ENCODE assay signal across 1 cellular context in the genomic region with DNA sequence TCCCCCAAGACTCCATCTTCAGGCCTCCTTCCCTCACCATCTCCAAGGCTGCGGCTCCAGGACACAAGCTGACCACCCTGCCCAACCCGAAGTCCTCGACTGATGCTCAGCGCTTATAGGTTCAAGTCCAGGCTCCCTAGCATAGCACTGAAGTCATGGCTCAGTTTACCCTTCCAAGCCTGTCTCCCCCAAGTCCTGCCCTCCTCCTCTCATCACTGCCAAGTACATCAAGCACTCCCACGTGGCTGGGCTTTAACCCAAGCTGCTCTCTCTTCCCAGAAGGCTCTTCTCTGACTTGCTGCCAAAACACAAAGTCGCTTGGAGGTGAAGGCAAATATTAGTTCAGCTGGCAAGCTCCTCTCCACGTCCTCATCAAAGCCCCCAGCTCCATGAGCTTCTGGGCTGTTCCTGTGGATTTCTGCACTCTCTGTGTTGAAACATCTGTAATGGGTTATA.
TF ChIP-seq lines count a peak whose summit lies in the region.

No MANE protein-coding gene starts in this region.

TF ChIP-seq in HepG2, 621 proteins besides CTCF, POLR2A, EP300 and RAD21 (continued from another document and continues in another):
- TF ChIP-seq ARNT2 (CRISPR knock-in tag; IDR thresholded peaks at IDR 0.05; ENCODE audit: low read depth): no peak
- TF ChIP-seq ARNTL (CRISPR knock-in tag; IDR thresholded peaks at IDR 0.05): 0 out of 2 replicates have a peak, but pooled peaks have one; percentile 39
- TF ChIP-seq MAF1 (CRISPR knock-in tag; IDR thresholded peaks at IDR 0.05; ENCODE audit: borderline replicate concordance): no peak
- TF ChIP-seq, protein P1, sequence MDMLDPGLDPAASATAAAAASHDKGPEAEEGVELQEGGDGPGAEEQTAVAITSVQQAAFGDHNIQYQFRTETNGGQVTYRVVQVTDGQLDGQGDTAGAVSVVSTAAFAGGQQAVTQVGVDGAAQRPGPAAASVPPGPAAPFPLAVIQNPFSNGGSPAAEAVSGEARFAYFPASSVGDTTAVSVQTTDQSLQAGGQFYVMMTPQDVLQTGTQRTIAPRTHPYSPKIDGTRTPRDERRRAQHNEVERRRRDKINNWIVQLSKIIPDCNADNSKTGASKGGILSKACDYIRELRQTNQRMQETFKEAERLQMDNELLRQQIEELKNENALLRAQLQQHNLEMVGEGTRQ (IDR thresholded peaks at IDR 0.05; ENCODE audit: low read depth, low read length): no peak
- TF ChIP-seq, protein P1 (CRISPR knock-in tag; IDR thresholded peaks at IDR 0.05; ENCODE audit: borderline replicate concordance): peak; percentile 49; the same call in 1 of the 2 replicates
- TF ChIP-seq, protein P2, sequence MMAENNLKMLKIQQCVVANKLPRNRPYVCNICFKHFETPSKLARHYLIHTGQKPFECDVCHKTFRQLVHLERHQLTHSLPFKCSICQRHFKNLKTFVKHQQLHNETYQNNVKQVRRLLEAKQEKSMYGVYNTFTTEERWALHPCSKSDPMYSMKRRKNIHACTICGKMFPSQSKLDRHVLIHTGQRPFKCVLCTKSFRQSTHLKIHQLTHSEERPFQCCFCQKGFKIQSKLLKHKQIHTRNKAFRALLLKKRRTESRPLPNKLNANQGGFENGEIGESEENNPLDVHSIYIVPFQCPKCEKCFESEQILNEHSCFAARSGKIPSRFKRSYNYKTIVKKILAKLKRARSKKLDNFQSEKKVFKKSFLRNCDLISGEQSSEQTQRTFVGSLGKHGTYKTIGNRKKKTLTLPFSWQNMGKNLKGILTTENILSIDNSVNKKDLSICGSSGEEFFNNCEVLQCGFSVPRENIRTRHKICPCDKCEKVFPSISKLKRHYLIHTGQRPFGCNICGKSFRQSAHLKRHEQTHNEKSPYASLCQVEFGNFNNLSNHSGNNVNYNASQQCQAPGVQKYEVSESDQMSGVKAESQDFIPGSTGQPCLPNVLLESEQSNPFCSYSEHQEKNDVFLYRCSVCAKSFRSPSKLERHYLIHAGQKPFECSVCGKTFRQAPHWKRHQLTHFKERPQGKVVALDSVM (CRISPR knock-in tag; IDR thresholded peaks at IDR 0.05): no peak
- TF ChIP-seq, protein P3, sequence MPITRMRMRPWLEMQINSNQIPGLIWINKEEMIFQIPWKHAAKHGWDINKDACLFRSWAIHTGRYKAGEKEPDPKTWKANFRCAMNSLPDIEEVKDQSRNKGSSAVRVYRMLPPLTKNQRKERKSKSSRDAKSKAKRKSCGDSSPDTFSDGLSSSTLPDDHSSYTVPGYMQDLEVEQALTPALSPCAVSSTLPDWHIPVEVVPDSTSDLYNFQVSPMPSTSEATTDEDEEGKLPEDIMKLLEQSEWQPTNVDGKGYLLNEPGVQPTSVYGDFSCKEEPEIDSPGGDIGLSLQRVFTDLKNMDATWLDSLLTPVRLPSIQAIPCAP (CRISPR knock-in tag; IDR thresholded peaks at IDR 0.05; ENCODE audit: low read depth): no peak
- TF ChIP-seq HNF4G (IDR thresholded peaks at IDR 0.05; ENCODE audit: borderline replicate concordance, low read depth, low read length): no peak
- no peak for TF ChIP-seq HNF4G (CRISPR knock-in tag; IDR thresholded peaks at IDR 0.05; ENCODE audit: borderline replicate concordance, low read depth)
- no peak for TF ChIP-seq STAT5B (CRISPR knock-in tag; IDR thresholded peaks at IDR 0.05)
- TF ChIP-seq MED1 (CRISPR knock-in tag; IDR thresholded peaks at IDR 0.05): peak; percentile 55
- TF ChIP-seq ELF1 (CRISPR knock-in tag; IDR thresholded peaks at IDR 0.05): no peak
- TF ChIP-seq, protein P4, sequence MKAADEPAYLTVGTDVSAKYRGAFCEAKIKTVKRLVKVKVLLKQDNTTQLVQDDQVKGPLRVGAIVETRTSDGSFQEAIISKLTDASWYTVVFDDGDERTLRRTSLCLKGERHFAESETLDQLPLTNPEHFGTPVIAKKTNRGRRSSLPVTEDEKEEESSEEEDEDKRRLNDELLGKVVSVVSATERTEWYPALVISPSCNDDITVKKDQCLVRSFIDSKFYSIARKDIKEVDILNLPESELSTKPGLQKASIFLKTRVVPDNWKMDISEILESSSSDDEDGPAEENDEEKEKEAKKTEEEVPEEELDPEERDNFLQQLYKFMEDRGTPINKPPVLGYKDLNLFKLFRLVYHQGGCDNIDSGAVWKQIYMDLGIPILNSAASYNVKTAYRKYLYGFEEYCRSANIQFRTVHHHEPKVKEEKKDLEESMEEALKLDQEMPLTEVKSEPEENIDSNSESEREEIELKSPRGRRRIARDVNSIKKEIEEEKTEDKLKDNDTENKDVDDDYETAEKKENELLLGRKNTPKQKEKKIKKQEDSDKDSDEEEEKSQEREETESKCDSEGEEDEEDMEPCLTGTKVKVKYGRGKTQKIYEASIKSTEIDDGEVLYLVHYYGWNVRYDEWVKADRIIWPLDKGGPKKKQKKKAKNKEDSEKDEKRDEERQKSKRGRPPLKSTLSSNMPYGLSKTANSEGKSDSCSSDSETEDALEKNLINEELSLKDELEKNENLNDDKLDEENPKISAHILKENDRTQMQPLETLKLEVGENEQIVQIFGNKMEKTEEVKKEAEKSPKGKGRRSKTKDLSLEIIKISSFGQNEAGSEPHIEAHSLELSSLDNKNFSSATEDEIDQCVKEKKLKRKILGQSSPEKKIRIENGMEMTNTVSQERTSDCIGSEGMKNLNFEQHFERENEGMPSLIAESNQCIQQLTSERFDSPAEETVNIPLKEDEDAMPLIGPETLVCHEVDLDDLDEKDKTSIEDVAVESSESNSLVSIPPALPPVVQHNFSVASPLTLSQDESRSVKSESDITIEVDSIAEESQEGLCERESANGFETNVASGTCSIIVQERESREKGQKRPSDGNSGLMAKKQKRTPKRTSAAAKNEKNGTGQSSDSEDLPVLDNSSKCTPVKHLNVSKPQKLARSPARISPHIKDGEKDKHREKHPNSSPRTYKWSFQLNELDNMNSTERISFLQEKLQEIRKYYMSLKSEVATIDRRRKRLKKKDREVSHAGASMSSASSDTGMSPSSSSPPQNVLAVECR (CRISPR knock-in tag; IDR thresholded peaks at IDR 0.05; ENCODE audit: borderline replicate concordance): peak; percentile 80; the same call in 1 of the 2 replicates
- TF ChIP-seq ZNF737 (CRISPR knock-in tag; IDR thresholded peaks at IDR 0.05; ENCODE audit: borderline replicate concordance): no peak
- TF ChIP-seq, protein P5, sequence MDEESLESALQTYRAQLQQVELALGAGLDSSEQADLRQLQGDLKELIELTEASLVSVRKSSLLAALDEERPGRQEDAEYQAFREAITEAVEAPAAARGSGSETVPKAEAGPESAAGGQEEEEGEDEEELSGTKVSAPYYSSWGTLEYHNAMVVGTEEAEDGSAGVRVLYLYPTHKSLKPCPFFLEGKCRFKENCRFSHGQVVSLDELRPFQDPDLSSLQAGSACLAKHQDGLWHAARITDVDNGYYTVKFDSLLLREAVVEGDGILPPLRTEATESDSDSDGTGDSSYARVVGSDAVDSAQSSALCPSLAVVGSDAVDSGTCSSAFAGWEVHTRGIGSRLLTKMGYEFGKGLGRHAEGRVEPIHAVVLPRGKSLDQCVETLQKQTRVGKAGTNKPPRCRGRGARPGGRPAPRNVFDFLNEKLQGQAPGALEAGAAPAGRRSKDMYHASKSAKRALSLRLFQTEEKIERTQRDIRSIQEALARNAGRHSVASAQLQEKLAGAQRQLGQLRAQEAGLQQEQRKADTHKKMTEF (CRISPR knock-in tag; IDR thresholded peaks at IDR 0.05): peak; percentile 57; the same call in 1 of the 2 replicates
- TF ChIP-seq HIVEP1 (CRISPR knock-in tag; IDR thresholded peaks at IDR 0.05): no peak
- TF ChIP-seq SRSF1 (optimal IDR thresholded peaks at IDR 0.05; ENCODE audit: low read depth, low read length): no peak
- TF ChIP-seq RNF2 (conservative IDR thresholded peaks at IDR 0.05; ENCODE audit: low read depth): no peak
- no peak for TF ChIP-seq ZNF136 (CRISPR knock-in tag; IDR thresholded peaks at IDR 0.05; ENCODE audit: low read depth)
- TF ChIP-seq KDM1A (CRISPR knock-in tag; IDR thresholded peaks at IDR 0.05): no peak
- TF ChIP-seq ZBTB1 (CRISPR knock-in tag; IDR thresholded peaks at IDR 0.05; ENCODE audit: borderline replicate concordance): no peak
- TF ChIP-seq, protein P6, sequence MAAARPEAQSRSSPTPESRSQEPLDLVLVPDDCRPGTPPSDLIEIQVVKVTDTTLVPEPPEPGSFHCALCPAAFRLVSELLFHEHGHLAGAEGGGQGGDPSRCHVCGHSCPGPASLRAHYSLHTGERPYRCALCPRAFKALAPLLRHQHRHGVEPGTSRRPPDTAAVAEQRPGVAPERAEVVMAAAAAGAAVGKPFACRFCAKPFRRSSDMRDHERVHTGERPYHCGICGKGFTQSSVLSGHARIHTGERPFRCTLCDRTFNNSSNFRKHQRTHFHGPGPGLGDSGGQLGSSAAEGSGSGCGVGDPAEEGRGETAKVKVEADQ (CRISPR knock-in tag; IDR thresholded peaks at IDR 0.05; ENCODE audit: borderline replicate concordance): no peak
- TF ChIP-seq CHD4 (IDR thresholded peaks at IDR 0.05; ENCODE audit: borderline replicate concordance, low read length): no peak
- TF ChIP-seq ZNF883 (CRISPR knock-in tag; IDR thresholded peaks at IDR 0.05; ENCODE audit: not compliant biosample characterization): no peak
- TF ChIP-seq NKX3-1 (CRISPR knock-in tag; IDR thresholded peaks at IDR 0.05): no peak
- TF ChIP-seq MTA1 (CRISPR knock-in tag; IDR thresholded peaks at IDR 0.05; ENCODE audit: borderline replicate concordance): peak; percentile 45; the same call in 1 of the 2 replicates
- peak; percentile 78; the same call in 1 of the 2 replicates for TF ChIP-seq MIER3 (CRISPR knock-in tag; IDR thresholded peaks at IDR 0.05; ENCODE audit: borderline replicate concordance)
- TF ChIP-seq, protein P7, sequence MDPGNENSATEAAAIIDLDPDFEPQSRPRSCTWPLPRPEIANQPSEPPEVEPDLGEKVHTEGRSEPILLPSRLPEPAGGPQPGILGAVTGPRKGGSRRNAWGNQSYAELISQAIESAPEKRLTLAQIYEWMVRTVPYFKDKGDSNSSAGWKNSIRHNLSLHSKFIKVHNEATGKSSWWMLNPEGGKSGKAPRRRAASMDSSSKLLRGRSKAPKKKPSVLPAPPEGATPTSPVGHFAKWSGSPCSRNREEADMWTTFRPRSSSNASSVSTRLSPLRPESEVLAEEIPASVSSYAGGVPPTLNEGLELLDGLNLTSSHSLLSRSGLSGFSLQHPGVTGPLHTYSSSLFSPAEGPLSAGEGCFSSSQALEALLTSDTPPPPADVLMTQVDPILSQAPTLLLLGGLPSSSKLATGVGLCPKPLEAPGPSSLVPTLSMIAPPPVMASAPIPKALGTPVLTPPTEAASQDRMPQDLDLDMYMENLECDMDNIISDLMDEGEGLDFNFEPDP (CRISPR knock-in tag; conservative IDR thresholded peaks at IDR 0.05): no peak
- no peak for TF ChIP-seq SNAI1 (CRISPR knock-in tag; IDR thresholded peaks at IDR 0.05; ENCODE audit: borderline replicate concordance)
- no peak for TF ChIP-seq DR1 (CRISPR knock-in tag; IDR thresholded peaks at IDR 0.05)
- TF ChIP-seq, protein P8, sequence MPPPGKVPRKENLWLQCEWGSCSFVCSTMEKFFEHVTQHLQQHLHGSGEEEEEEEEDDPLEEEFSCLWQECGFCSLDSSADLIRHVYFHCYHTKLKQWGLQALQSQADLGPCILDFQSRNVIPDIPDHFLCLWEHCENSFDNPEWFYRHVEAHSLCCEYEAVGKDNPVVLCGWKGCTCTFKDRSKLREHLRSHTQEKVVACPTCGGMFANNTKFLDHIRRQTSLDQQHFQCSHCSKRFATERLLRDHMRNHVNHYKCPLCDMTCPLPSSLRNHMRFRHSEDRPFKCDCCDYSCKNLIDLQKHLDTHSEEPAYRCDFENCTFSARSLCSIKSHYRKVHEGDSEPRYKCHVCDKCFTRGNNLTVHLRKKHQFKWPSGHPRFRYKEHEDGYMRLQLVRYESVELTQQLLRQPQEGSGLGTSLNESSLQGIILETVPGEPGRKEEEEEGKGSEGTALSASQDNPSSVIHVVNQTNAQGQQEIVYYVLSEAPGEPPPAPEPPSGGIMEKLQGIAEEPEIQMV (CRISPR knock-in tag; IDR thresholded peaks at IDR 0.05; ENCODE audit: low read depth): no peak
- TF ChIP-seq NFE2L2 (IDR thresholded peaks at IDR 0.05; ENCODE audit: low read length): no peak
- TF ChIP-seq ZNF317 (CRISPR knock-in tag; IDR thresholded peaks at IDR 0.05): no peak
- no peak for TF ChIP-seq NBN (conservative IDR thresholded peaks at IDR 0.05)
- TF ChIP-seq ZNF569 (CRISPR knock-in tag; IDR thresholded peaks at IDR 0.05; ENCODE audit: borderline replicate concordance): no peak
- TF ChIP-seq ZZZ3 (CRISPR knock-in tag; IDR thresholded peaks at IDR 0.05; ENCODE audit: borderline replicate concordance): no peak
- TF ChIP-seq, protein P9, sequence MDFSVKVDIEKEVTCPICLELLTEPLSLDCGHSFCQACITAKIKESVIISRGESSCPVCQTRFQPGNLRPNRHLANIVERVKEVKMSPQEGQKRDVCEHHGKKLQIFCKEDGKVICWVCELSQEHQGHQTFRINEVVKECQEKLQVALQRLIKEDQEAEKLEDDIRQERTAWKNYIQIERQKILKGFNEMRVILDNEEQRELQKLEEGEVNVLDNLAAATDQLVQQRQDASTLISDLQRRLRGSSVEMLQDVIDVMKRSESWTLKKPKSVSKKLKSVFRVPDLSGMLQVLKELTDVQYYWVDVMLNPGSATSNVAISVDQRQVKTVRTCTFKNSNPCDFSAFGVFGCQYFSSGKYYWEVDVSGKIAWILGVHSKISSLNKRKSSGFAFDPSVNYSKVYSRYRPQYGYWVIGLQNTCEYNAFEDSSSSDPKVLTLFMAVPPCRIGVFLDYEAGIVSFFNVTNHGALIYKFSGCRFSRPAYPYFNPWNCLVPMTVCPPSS (IDR thresholded peaks at IDR 0.05): no peak
- TF ChIP-seq HMG20B (CRISPR knock-in tag; conservative IDR thresholded peaks at IDR 0.05): no peak
- TF ChIP-seq RFXANK (CRISPR knock-in tag; IDR thresholded peaks at IDR 0.05): no peak
- no peak for TF ChIP-seq HOXA5 (CRISPR knock-in tag; IDR thresholded peaks at IDR 0.05)
- no peak for TF ChIP-seq ZNF224 (CRISPR knock-in tag; IDR thresholded peaks at IDR 0.05)
- TF ChIP-seq, protein P10, sequence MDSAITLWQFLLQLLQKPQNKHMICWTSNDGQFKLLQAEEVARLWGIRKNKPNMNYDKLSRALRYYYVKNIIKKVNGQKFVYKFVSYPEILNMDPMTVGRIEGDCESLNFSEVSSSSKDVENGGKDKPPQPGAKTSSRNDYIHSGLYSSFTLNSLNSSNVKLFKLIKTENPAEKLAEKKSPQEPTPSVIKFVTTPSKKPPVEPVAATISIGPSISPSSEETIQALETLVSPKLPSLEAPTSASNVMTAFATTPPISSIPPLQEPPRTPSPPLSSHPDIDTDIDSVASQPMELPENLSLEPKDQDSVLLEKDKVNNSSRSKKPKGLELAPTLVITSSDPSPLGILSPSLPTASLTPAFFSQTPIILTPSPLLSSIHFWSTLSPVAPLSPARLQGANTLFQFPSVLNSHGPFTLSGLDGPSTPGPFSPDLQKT (CRISPR knock-in tag; IDR thresholded peaks at IDR 0.05; ENCODE audit: borderline replicate concordance): no peak
- 0 out of 2 replicates have a peak, but pooled peaks have one; percentile 14 for TF ChIP-seq POGZ (CRISPR knock-in tag; IDR thresholded peaks at IDR 0.05)
- TF ChIP-seq MLLT10 (CRISPR knock-in tag; IDR thresholded peaks at IDR 0.05): no peak
- TF ChIP-seq ZKSCAN8 (CRISPR knock-in tag; IDR thresholded peaks at IDR 0.05; ENCODE audit: borderline replicate concordance): peak; percentile 55; the same call in 1 of the 2 replicates
- TF ChIP-seq GPN1 (CRISPR knock-in tag; IDR thresholded peaks at IDR 0.05; ENCODE audit: borderline replicate concordance): no peak
- no peak; the same call in 1 of the 2 replicates for TF ChIP-seq ZMYM3 (CRISPR knock-in tag; IDR thresholded peaks at IDR 0.05)
